1 cellular context compared by ENCODE assay signal in genomic region chr15:98647026-98647773, GRCh38.
A peak's percentile ranks its signal among the peaks of the same experiment; 100 is the strongest.
TF ChIP-seq lines count a peak whose summit lies in the region.

No MANE protein-coding gene starts in this region.

TF ChIP-seq in HepG2, 621 proteins besides CTCF, POLR2A, EP300 and RAD21 (continued from another document and continues in another):
- TF ChIP-seq HOMEZ (CRISPR knock-in tag; IDR thresholded peaks at IDR 0.05; ENCODE audit: low read depth) (no peak), ZNF766 (CRISPR knock-in tag; IDR thresholded peaks at IDR 0.05; ENCODE audit: borderline replicate concordance) (peak; percentile 80; the same call in 1 of the 2 replicates), ZNF720 (CRISPR knock-in tag; IDR thresholded peaks at IDR 0.05) (no peak), AHR (CRISPR knock-in tag; IDR thresholded peaks at IDR 0.05) (no peak), RFX3 (CRISPR knock-in tag; IDR thresholded peaks at IDR 0.05) (no peak), ZNF251 (CRISPR knock-in tag; IDR thresholded peaks at IDR 0.05) (no peak), ZNF138 (CRISPR knock-in tag; IDR thresholded peaks at IDR 0.05; ENCODE audit: low read depth) (no peak), U2AF1 (optimal IDR thresholded peaks at IDR 0.05; ENCODE audit: low read depth, low read length) (no peak), KMT2A (CRISPR knock-in tag; IDR thresholded peaks at IDR 0.05) (no peak; the same call in 1 of the 2 replicates), NRL (CRISPR knock-in tag; IDR thresholded peaks at IDR 0.05; ENCODE audit: borderline replicate concordance) (no peak), HOXD1 (CRISPR knock-in tag; IDR thresholded peaks at IDR 0.05) (0 out of 2 replicates have a peak, but pooled peaks have one; percentile 45), SOX5 (CRISPR knock-in tag; IDR thresholded peaks at IDR 0.05; ENCODE audit: borderline replicate concordance) (no peak), MIER2 (CRISPR knock-in tag; IDR thresholded peaks at IDR 0.05) (no peak), ZNF792 (CRISPR knock-in tag; IDR thresholded peaks at IDR 0.05) (no peak), CBX2 (IDR thresholded peaks at IDR 0.05; ENCODE audit: low read depth, low read length) (no peak; the same call in 1 of the 2 replicates), CBX2 (CRISPR knock-in tag; IDR thresholded peaks at IDR 0.05; ENCODE audit: low read depth) (peak; percentile 93; the same call in 1 of the 2 replicates), ZFY (CRISPR knock-in tag; IDR thresholded peaks at IDR 0.05) (peak; percentile 69), ZSCAN21 (CRISPR knock-in tag; IDR thresholded peaks at IDR 0.05; ENCODE audit: borderline replicate concordance) (peak; percentile 87), RCOR2 (CRISPR knock-in tag; IDR thresholded peaks at IDR 0.05) (no peak), ZNF605 (CRISPR knock-in tag; IDR thresholded peaks at IDR 0.05) (no peak), ZNF589 (CRISPR knock-in tag; conservative IDR thresholded peaks at IDR 0.05) (no peak), RARA (CRISPR knock-in tag; IDR thresholded peaks at IDR 0.05) (peak; percentile 34; the same call in 1 of the 2 replicates), NR2C2 (CRISPR knock-in tag; IDR thresholded peaks at IDR 0.05; ENCODE audit: borderline replicate concordance) (0 out of 2 replicates have a peak, but pooled peaks have one; percentile 22), PHF8 (CRISPR knock-in tag; IDR thresholded peaks at IDR 0.05) (peak; percentile 19), ZNF367 (CRISPR knock-in tag; IDR thresholded peaks at IDR 0.05; ENCODE audit: borderline replicate concordance) (no peak; the same call in 1 of the 2 replicates), ZNF772 (CRISPR knock-in tag; IDR thresholded peaks at IDR 0.05) (peak; percentile 37; the same call in 1 of the 2 replicates), JUND (CRISPR knock-in tag; IDR thresholded peaks at IDR 0.05) (no peak), ZNF326 (CRISPR knock-in tag; IDR thresholded peaks at IDR 0.05; ENCODE audit: borderline replicate concordance) (no peak), DR1 (CRISPR knock-in tag; IDR thresholded peaks at IDR 0.05) (no peak), ZBTB1 (CRISPR knock-in tag; IDR thresholded peaks at IDR 0.05; ENCODE audit: borderline replicate concordance) (no peak), ZNF33A (CRISPR knock-in tag; IDR thresholded peaks at IDR 0.05; ENCODE audit: borderline replicate concordance) (no peak), NCOA2 (CRISPR knock-in tag; IDR thresholded peaks at IDR 0.05) (no peak), ZNF749 (CRISPR knock-in tag; IDR thresholded peaks at IDR 0.05; ENCODE audit: borderline replicate concordance) (peak; percentile 70; the same call in 1 of the 2 replicates), JARID2 (CRISPR knock-in tag; IDR thresholded peaks at IDR 0.05; ENCODE audit: insufficient replicate concordance) (no peak), ASH2L (IDR thresholded peaks at IDR 0.05; ENCODE audit: insufficient read length, low read depth, low read length) (peak; percentile 78), WIZ (CRISPR knock-in tag; IDR thresholded peaks at IDR 0.05) (no peak), SKI (IDR thresholded peaks at IDR 0.05; ENCODE audit: partially characterized antibody) (no peak), SOX6 (IDR thresholded peaks at IDR 0.05) (no peak), SOX6 (CRISPR knock-in tag; IDR thresholded peaks at IDR 0.05) (no peak)
- TF ChIP-seq, protein P1, sequence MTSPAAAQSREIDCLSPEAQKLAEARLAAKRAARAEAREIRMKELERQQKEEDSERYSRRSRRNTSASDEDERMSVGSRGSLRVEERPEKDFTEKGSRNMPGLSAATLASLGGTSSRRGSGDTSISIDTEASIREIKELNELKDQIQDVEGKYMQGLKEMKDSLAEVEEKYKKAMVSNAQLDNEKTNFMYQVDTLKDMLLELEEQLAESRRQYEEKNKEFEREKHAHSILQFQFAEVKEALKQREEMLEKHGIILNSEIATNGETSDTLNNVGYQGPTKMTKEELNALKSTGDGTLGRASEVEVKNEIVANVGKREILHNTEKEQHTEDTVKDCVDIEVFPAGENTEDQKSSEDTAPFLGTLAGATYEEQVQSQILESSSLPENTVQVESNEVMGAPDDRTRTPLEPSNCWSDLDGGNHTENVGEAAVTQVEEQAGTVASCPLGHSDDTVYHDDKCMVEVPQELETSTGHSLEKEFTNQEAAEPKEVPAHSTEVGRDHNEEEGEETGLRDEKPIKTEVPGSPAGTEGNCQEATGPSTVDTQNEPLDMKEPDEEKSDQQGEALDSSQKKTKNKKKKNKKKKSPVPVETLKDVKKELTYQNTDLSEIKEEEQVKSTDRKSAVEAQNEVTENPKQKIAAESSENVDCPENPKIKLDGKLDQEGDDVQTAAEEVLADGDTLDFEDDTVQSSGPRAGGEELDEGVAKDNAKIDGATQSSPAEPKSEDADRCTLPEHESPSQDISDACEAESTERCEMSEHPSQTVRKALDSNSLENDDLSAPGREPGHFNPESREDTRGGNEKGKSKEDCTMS (CRISPR knock-in tag; conservative IDR thresholded peaks at IDR 0.05), result no peak
- TF ChIP-seq, protein P2, sequence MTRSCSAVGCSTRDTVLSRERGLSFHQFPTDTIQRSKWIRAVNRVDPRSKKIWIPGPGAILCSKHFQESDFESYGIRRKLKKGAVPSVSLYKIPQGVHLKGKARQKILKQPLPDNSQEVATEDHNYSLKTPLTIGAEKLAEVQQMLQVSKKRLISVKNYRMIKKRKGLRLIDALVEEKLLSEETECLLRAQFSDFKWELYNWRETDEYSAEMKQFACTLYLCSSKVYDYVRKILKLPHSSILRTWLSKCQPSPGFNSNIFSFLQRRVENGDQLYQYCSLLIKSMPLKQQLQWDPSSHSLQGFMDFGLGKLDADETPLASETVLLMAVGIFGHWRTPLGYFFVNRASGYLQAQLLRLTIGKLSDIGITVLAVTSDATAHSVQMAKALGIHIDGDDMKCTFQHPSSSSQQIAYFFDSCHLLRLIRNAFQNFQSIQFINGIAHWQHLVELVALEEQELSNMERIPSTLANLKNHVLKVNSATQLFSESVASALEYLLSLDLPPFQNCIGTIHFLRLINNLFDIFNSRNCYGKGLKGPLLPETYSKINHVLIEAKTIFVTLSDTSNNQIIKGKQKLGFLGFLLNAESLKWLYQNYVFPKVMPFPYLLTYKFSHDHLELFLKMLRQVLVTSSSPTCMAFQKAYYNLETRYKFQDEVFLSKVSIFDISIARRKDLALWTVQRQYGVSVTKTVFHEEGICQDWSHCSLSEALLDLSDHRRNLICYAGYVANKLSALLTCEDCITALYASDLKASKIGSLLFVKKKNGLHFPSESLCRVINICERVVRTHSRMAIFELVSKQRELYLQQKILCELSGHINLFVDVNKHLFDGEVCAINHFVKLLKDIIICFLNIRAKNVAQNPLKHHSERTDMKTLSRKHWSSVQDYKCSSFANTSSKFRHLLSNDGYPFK (CRISPR knock-in tag; IDR thresholded peaks at IDR 0.05; ENCODE audit: borderline replicate concordance), result no peak
- TF ChIP-seq, protein P3, sequence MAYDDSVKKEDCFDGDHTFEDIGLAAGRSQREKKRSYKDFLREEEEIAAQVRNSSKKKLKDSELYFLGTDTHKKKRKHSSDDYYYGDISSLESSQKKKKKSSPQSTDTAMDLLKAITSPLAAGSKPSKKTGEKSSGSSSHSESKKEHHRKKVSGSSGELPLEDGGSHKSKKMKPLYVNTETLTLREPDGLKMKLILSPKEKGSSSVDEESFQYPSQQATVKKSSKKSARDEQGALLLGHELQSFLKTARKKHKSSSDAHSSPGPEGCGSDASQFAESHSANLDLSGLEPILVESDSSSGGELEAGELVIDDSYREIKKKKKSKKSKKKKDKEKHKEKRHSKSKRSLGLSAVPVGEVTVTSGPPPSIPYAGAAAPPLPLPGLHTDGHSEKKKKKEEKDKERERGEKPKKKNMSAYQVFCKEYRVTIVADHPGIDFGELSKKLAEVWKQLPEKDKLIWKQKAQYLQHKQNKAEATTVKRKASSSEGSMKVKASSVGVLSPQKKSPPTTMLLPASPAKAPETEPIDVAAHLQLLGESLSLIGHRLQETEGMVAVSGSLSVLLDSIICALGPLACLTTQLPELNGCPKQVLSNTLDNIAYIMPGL (CRISPR knock-in tag; IDR thresholded peaks at IDR 0.05; ENCODE audit: borderline replicate concordance in 1 of 2, low read depth in 1 of 2), result peak in 1 of 2 experiments; percentile 39; a peak in 1 of 4 replicates
- TF ChIP-seq, protein P4, sequence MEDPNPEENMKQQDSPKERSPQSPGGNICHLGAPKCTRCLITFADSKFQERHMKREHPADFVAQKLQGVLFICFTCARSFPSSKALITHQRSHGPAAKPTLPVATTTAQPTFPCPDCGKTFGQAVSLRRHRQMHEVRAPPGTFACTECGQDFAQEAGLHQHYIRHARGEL (CRISPR knock-in tag; IDR thresholded peaks at IDR 0.05), result no peak
- TF ChIP-seq, protein P5, sequence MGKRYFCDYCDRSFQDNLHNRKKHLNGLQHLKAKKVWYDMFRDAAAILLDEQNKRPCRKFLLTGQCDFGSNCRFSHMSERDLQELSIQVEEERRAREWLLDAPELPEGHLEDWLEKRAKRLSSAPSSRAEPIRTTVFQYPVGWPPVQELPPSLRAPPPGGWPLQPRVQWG (CRISPR knock-in tag; IDR thresholded peaks at IDR 0.05; ENCODE audit: borderline replicate concordance, low read depth), result no peak
- TF ChIP-seq, protein P6, sequence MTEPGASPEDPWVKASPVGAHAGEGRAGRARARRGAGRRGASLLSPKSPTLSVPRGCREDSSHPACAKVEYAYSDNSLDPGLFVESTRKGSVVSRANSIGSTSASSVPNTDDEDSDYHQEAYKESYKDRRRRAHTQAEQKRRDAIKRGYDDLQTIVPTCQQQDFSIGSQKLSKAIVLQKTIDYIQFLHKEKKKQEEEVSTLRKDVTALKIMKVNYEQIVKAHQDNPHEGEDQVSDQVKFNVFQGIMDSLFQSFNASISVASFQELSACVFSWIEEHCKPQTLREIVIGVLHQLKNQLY (CRISPR knock-in tag; IDR thresholded peaks at IDR 0.05), result no peak; the same call in 1 of the 2 replicates
- TF ChIP-seq, protein P7, sequence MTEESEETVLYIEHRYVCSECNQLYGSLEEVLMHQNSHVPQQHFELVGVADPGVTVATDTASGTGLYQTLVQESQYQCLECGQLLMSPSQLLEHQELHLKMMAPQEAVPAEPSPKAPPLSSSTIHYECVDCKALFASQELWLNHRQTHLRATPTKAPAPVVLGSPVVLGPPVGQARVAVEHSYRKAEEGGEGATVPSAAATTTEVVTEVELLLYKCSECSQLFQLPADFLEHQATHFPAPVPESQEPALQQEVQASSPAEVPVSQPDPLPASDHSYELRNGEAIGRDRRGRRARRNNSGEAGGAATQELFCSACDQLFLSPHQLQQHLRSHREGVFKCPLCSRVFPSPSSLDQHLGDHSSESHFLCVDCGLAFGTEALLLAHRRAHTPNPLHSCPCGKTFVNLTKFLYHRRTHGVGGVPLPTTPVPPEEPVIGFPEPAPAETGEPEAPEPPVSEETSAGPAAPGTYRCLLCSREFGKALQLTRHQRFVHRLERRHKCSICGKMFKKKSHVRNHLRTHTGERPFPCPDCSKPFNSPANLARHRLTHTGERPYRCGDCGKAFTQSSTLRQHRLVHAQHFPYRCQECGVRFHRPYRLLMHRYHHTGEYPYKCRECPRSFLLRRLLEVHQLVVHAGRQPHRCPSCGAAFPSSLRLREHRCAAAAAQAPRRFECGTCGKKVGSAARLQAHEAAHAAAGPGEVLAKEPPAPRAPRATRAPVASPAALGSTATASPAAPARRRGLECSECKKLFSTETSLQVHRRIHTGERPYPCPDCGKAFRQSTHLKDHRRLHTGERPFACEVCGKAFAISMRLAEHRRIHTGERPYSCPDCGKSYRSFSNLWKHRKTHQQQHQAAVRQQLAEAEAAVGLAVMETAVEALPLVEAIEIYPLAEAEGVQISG (CRISPR knock-in tag; IDR thresholded peaks at IDR 0.05), result peak; percentile 80
- TF ChIP-seq, protein P8, sequence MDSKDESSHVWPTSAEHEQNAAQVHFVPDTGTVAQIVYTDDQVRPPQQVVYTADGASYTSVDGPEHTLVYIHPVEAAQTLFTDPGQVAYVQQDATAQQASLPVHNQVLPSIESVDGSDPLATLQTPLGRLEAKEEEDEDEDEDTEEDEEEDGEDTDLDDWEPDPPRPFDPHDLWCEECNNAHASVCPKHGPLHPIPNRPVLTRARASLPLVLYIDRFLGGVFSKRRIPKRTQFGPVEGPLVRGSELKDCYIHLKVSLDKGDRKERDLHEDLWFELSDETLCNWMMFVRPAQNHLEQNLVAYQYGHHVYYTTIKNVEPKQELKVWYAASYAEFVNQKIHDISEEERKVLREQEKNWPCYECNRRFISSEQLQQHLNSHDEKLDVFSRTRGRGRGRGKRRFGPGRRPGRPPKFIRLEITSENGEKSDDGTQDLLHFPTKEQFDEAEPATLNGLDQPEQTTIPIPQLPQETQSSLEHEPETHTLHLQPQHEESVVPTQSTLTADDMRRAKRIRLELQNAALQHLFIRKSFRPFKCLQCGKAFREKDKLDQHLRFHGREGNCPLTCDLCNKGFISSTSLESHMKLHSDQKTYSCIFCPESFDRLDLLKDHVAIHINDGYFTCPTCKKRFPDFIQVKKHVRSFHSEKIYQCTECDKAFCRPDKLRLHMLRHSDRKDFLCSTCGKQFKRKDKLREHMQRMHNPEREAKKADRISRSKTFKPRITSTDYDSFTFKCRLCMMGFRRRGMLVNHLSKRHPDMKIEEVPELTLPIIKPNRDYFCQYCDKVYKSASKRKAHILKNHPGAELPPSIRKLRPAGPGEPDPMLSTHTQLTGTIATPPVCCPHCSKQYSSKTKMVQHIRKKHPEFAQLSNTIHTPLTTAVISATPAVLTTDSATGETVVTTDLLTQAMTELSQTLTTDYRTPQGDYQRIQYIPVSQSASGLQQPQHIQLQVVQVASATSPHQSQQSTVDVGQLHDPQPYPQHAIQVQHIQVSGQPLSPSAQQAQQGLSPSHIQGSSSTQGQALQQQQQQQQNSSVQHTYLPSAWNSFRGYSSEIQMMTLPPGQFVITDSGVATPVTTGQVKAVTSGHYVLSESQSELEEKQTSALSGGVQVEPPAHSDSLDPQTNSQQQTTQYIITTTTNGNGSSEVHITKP (CRISPR knock-in tag; IDR thresholded peaks at IDR 0.05; ENCODE audit: low read depth), result no peak
